Comparison of ENCODE assay signal across 1 cellular context in the genomic region with DNA sequence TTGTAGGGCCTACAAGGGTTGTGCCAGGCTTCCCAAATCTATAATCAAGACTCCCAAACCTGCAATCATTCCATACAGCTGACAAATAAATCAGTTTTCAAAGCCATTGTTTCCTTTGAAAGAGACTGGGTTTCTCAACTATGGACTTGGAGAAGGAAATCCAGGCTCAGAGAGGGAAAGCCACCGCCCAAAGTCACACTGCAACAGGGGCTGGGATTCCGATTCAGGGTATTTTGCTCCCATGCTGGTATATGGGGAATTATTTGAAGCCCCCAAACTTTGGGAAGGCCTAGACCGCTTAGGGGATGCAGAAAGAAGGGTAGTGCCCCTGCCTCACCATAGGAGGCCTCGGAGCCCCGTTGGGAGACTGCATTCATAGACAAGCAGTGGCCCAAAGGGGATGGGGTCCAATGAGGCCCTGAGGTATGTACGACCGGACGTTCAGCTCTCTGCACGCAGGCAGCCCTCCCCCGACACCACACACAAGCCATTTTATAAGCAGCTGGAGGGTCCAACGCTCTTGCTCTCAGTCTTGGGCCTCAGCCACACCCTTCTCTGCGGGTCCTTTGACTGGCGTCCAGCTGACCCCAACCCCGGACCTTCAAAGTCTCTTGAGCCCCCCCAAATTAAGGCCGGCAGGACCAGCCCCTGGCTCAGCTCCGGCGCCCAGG.
TF ChIP-seq lines count a peak whose summit lies in the region.

No MANE protein-coding gene starts in this region.

TF ChIP-seq in HepG2, 621 proteins besides CTCF, POLR2A, EP300 and RAD21 (continued from another document):
- TF ChIP-seq, protein P1, sequence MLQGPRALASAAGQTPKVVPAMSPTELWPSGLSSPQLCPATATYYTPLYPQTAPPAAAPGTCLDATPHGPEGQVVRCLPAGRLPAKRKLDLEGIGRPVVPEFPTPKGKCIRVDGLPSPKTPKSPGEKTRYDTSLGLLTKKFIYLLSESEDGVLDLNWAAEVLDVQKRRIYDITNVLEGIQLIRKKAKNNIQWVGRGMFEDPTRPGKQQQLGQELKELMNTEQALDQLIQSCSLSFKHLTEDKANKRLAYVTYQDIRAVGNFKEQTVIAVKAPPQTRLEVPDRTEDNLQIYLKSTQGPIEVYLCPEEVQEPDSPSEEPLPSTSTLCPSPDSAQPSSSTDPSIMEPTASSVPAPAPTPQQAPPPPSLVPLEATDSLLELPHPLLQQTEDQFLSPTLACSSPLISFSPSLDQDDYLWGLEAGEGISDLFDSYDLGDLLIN (CRISPR knock-in tag; IDR thresholded peaks at IDR 0.05; ENCODE audit: borderline replicate concordance): no peak
- peak; percentile 90 for TF ChIP-seq ZNF768 (CRISPR knock-in tag; IDR thresholded peaks at IDR 0.05)
- TF ChIP-seq ZBTB7B (CRISPR knock-in tag; IDR thresholded peaks at IDR 0.05): 0 out of 2 replicates have a peak, but pooled peaks have one; percentile 14
